ENCODE assay signal across 1 cellular context in genomic region chr4:152956167-152956566, GRCh38.
TF ChIP-seq lines count a peak whose summit lies in the region.

No MANE protein-coding gene starts in this region.

TF ChIP-seq in SK-N-SH, 30 proteins besides CTCF, POLR2A, EP300 and RAD21 (continued from another document):
- no peak for TF ChIP-seq SIN3A (IDR thresholded peaks at IDR 0.05; ENCODE audit: borderline replicate concordance, low read depth, low read length)
- no peak for TF ChIP-seq ZBTB33 (IDR thresholded peaks at IDR 0.05; ENCODE audit: borderline replicate concordance, low read depth)
- TF ChIP-seq, protein P1, sequence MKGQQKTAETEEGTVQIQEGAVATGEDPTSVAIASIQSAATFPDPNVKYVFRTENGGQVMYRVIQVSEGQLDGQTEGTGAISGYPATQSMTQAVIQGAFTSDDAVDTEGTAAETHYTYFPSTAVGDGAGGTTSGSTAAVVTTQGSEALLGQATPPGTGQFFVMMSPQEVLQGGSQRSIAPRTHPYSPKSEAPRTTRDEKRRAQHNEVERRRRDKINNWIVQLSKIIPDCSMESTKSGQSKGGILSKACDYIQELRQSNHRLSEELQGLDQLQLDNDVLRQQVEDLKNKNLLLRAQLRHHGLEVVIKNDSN (IDR thresholded peaks at IDR 0.05; ENCODE audit: borderline replicate concordance, low read depth): no peak
- TF ChIP-seq FOSL2 (IDR thresholded peaks at IDR 0.05; ENCODE audit: borderline replicate concordance, low read depth): no peak
- no peak for TF ChIP-seq TCF12 (IDR thresholded peaks at IDR 0.05)
- TF ChIP-seq NRF1 (IDR thresholded peaks at IDR 0.05; ENCODE audit: low read depth, low read length): no peak
- TF ChIP-seq RFX5 (IDR thresholded peaks at IDR 0.05; ENCODE audit: low read length): no peak
- TF ChIP-seq REST (IDR thresholded peaks at IDR 0.05; ENCODE audit: low read depth, low read length): no peak
- TF ChIP-seq TEAD4 (IDR thresholded peaks at IDR 0.05; ENCODE audit: borderline replicate concordance, insufficient read depth): no peak
- TF ChIP-seq JUND (IDR thresholded peaks at IDR 0.05): no peak
- TF ChIP-seq FOXM1 (IDR thresholded peaks at IDR 0.05; ENCODE audit: low read depth): no peak
- TF ChIP-seq FOXJ3 (CRISPR knock-in tag; IDR thresholded peaks at IDR 0.05): no peak
- TF ChIP-seq RXRA (IDR thresholded peaks at IDR 0.05; ENCODE audit: borderline replicate concordance, low read depth): no peak
- TF ChIP-seq POLR2AphosphoS5 (IDR thresholded peaks at IDR 0.05; ENCODE audit: low read depth, low read length): no peak
- TF ChIP-seq IRF3 (IDR thresholded peaks at IDR 0.05; ENCODE audit: low read depth, low read length): no peak
- TF ChIP-seq MXI1 (IDR thresholded peaks at IDR 0.05; ENCODE audit: low read depth, low read length): no peak
TF ChIP-seq in SK-N-SH: peak in this region for 0.
